8 cellular contexts compared by ENCODE assay signal in genomic region chr5:181207960-181208253, GRCh38. TPM values are rescaled to one million over a fixed set of nuclear protein-coding genes. Genes with fewer than 3 reads are reported as not detected.
DNase-seq lines count a peak whose midpoint lies in the region; ATAC-seq, FAIRE-seq and TF ChIP-seq lines count a peak whose summit lies in the region.

No MANE protein-coding gene starts in this region.

- H3K4me1 ChIP-seq in DOHH2 (ENCODE audit: control insufficient read depth, low read length) (peaks cover 35% of the 10 kb centered on the region), breast epithelium (peaks cover 0 to 10% of the 10 kb centered on the region in 2 donors), ovary (ENCODE audit: insufficient read depth) (peaks cover 12% of the 10 kb centered on the region)

- no peaks in the 10 kb centered on the region for H3K79me2 ChIP-seq in DOHH2 (ENCODE audit: control insufficient read depth, low read length)

- H3K9me3 ChIP-seq in DOHH2 (ENCODE audit: control insufficient read depth, insufficient read depth, low read length) (no peaks in the 10 kb centered on the region), breast epithelium (no peaks in the 10 kb centered on the region), ovary (no peaks in the 10 kb centered on the region)

- no peaks in the 10 kb centered on the region for H4K20me1 ChIP-seq in DOHH2 (ENCODE audit: control insufficient read depth, insufficient read depth, low read depth, low read length)

- peak overlapping the region; percentile 80 for H3K4me3 ChIP-seq in DOHH2 (ENCODE audit: low read length)
- peak overlapping the region; percentile 57 for H3K4me3 ChIP-seq in LNCaP clone FGC (ENCODE audit: low read depth, low read length)
- H3K4me3 ChIP-seq in breast epithelium, result peak overlapping the region in 2 of 3 donors; percentile 70 to 71
- peak overlapping the region; percentile 52 for H3K4me3 ChIP-seq in ovary

- WGBS in ovary, 3 donors, result 28 to 33% (median 30%) methylated on average over 3 of the region's 3 CpGs

- no peak for DNase-seq in LNCaP clone FGC (ENCODE audit: low read depth)
- no peak for DNase-seq in breast epithelium (ENCODE audit: low spot score in 2 of 2)
- DNase-seq in ovary, result no peak
- DNase-seq in C1 segment of cervical spinal cord (lab: John Stamatoyannopoulos, UW), result no peak
- no peak for DNase-seq in stimulated activated CD4-positive, alpha-beta T cell treated with anti-CD3 and anti-CD28 coated beads, Interleukin-15, amount 100 ng/mL, for 24 hours
- DNase-seq in GM12891 (ENCODE audit: insufficient read length, low spot score), result no peak

- TF ChIP-seq POLR2A in breast epithelium (IDR thresholded peaks at IDR 0.05), result no peak
- TF ChIP-seq POLR2A in ovary (IDR thresholded peaks at IDR 0.05), result no peak
- TF ChIP-seq POLR2A in GM12891 (IDR thresholded peaks at IDR 0.05; ENCODE audit: low read depth, low read length), result no peak

- TF ChIP-seq CTCF in DOHH2 (IDR thresholded peaks at IDR 0.05; ENCODE audit: low read depth, low read length, poor library complexity, severe bottlenecking), result no peak
- TF ChIP-seq CTCF in LNCaP clone FGC (IDR thresholded peaks at IDR 0.05; ENCODE audit: control insufficient read depth, extremely low read depth, insufficient read depth), result no peak
- TF ChIP-seq CTCF in breast epithelium (IDR thresholded peaks at IDR 0.05), result no peak
- no peak for TF ChIP-seq CTCF in ovary (IDR thresholded peaks at IDR 0.05)

- H3K27ac ChIP-seq in DOHH2 (ENCODE audit: low read depth, low read length) (no peak overlapping the region), breast epithelium (peak overlapping the region; percentile 86 to 91), ovary (peak overlapping the region in 1 of 2 donors; percentile 79)

- TF ChIP-seq EP300 in ovary (IDR thresholded peaks at IDR 0.05), result no peak

- H3K36me3 ChIP-seq in DOHH2 (ENCODE audit: control insufficient read depth, low read length) (no peaks in the 10 kb centered on the region), breast epithelium (no peaks in the 10 kb centered on the region), ovary (no peaks in the 10 kb centered on the region)

- intact Hi-C loops in breast epithelium (cut with DNase I; ENCODE audit: low total_unique reads) (no loop called here), ovary (cut with DNase I) (loop anchor here in 1 of 4 donors (10.0 kb wide), 1 partner anchor 383 kb away; no protein-coding TSS in a partner anchor)

- H3K27me3 ChIP-seq in DOHH2 (ENCODE audit: control insufficient read depth, low read length) (peaks cover 37% of the 10 kb centered on the region), breast epithelium (no peaks in the 10 kb centered on the region), ovary (no peaks in the 10 kb centered on the region)

- no peaks in the 10 kb centered on the region for H3K9me2 ChIP-seq in DOHH2 (replicated peaks; ENCODE audit: control insufficient read depth, low read length)

- no peak for ATAC-seq in HG02610 (IDR thresholded peaks at IDR 0.05; ENCODE audit: unreplicated experiment)

- H3K4me2 ChIP-seq in DOHH2 (ENCODE audit: low read length), result peak overlapping the region; percentile 83

- FAIRE-seq in GM12891 (lab: Jason Lieb, UNC), result no peak

- H3F3A ChIP-seq in DOHH2 (ENCODE audit: control insufficient read depth, insufficient read depth), result peaks cover 15% of the 10 kb centered on the region

TF ChIP-seq in GM12891, 5 proteins besides CTCF, POLR2A, EP300 and RAD21:
- TF ChIP-seq PAX5 (IDR thresholded peaks at IDR 0.05; ENCODE audit: insufficient read depth, low read length, severe bottlenecking) (no peak), POU2F2 (IDR thresholded peaks at IDR 0.05; ENCODE audit: low read depth, low read length) (no peak), TAF1 (IDR thresholded peaks at IDR 0.05; ENCODE audit: low read depth, low read length) (no peak), POLR2AphosphoS5 (IDR thresholded peaks at IDR 0.05; ENCODE audit: low read depth, low read length) (no peak), SPI1 (IDR thresholded peaks at IDR 0.05; ENCODE audit: low read depth, low read length) (no peak)

RNA-seq across cellular contexts. Expression of gene TRIM7, which starts 2.9 kb away (rescaled TPM):
- total RNA-seq in breast epithelium (1 to 10 TPM in 2 of 3 donors, under 1 TPM in 1; 0.29 to 5.4 (median 5.2) TPM), ovary (1 to 10 TPM in 2 of 7 donors, under 1 TPM in 5; 0.34 to 2.9 (median 0.93) TPM)
- polyA plus RNA-seq in ovary, result under 1 TPM; 0.45 to 0.82 TPM
- polyA plus RNA-seq in GM12891 (2012; ENCODE audit: low read depth, missing spikeins), result 0.19 TPM

RNA-seq across cellular contexts. Expression of gene TRIM41, which starts 15.2 kb away (rescaled TPM):
- total RNA-seq in breast epithelium (10 to 100 TPM; 14.1 to 16.0 (median 15.1) TPM), ovary (10 to 100 TPM in 6 of 7 donors, 1 to 10 TPM in 1; 8.2 to 22.7 (median 17.6) TPM)
- 10 to 100 TPM; 11.1 to 13.2 TPM for polyA plus RNA-seq in ovary
- polyA plus RNA-seq in GM12891 (2012; ENCODE audit: low read depth, missing spikeins), result 19.7 TPM

RNA-seq across cellular contexts. Expression of gene RACK1, which starts 35.8 kb away (rescaled TPM):
- total RNA-seq in breast epithelium, result 1,000 to 10,000 TPM; 2,096 to 2,842 (median 2,553) TPM
- 1,000 to 10,000 TPM; 2,570 to 4,531 (median 3,203) TPM for total RNA-seq in ovary
- 1,000 to 10,000 TPM; 2,702 to 4,895 TPM for polyA plus RNA-seq in ovary
- polyA plus RNA-seq in GM12891 (2012; ENCODE audit: low read depth, missing spikeins), result 4,085 TPM

RNA-seq across cellular contexts. Expression of gene TRIM52, which starts 53.0 kb away (rescaled TPM):
- 10 to 100 TPM; 12.8 to 18.6 (median 18.4) TPM for total RNA-seq in breast epithelium
- 10 to 100 TPM; 13.0 to 18.8 (median 17.2) TPM for total RNA-seq in ovary
- 10 to 100 TPM; 13.5 to 15.3 TPM for polyA plus RNA-seq in ovary
- polyA plus RNA-seq in GM12891 (2012; ENCODE audit: low read depth, missing spikeins), result 8.0 TPM
